9 cellular contexts compared by ENCODE assay signal in the genomic region with DNA sequence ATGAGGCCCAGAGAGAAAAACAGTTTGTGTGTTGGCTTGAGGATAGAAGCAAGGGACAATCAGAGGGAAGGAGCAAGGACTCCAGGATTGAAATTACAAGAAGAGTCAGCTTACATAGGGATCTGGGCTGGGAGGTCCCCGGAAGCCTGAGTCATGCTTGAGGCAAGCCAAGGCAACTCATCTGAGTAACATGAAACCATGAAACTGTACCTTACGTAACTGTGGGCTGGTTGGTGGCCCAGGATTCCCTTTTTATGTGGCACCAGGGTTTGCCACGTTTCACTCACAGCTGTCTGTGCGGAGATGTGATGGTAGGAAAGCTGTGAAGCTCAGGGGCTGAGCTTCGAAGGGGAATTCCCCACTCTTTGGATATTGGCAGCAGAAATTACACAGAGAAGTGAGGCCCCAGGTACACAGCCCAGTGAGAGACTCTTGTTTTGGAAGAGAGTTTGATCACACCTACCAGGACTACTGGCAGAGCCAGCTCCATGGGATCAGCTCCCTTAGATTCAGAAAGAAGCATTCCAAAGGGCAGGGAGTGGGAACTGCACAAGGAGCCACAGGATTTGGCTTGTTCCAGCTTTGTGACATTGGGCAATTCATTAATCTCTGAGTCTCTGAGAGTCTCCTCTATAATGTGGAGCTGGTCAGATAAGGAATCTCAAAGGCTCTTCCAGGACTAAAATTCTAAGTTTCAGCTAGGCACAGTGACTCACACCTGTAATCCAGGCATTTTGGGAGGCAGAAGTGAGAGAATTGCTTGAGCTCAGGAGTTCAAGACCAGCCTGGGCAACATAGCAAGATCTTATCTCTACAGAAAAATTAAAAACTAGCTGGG. TPM values are rescaled to one million over a fixed set of nuclear protein-coding genes. Genes with fewer than 3 reads are reported as not detected.
DNase-seq lines count a peak whose midpoint lies in the region; ATAC-seq and TF ChIP-seq lines count a peak whose summit lies in the region.
"Had no signal": no experiment of that assay in that cellular context is flagged by ENCODE, and none has a peak within 500 bp of the region (broad histone marks: within the 10 kb centered on the region; RNA-seq: fewer than 3 reads in every experiment).

No MANE protein-coding gene starts in this region.

- in situ Hi-C loops in HAP-1 (cut with MboI; ENCODE audit: low sequenced_read_pairs) = no loop called here

- H3K27me3 ChIP-seq in heart left ventricle (peaks cover 0 to 5% (median 0%) of the 10 kb centered on the region in 9 donors), HAP-1 (ENCODE audit: low read depth) (peaks cover 6% of the 10 kb centered on the region)

- intact Hi-C loops in heart left ventricle (cut with DNase I) = no loop called here

- 32 to 59% (median 38%) methylated on average over 5 of the region's 5 CpGs for WGBS in heart left ventricle, 4 donors

- no peaks in the 10 kb centered on the region for H3K9me3 ChIP-seq in heart left ventricle
- H3K9me3 ChIP-seq in HAP-1 = no peaks in the 10 kb centered on the region

- DNase-seq in GM20000 (ENCODE audit: low spot score) = peak; percentile 51
- DNase-seq in NCI-H2196 treated with DMSO at 0.1 percent for 48 hours (lab: John Stamatoyannopoulos, UW; ENCODE audit: unreplicated experiment) = peak; percentile 41
- DNase-seq in activated T-cell treated with anti-CD3 and anti-CD28 coated beads, Interleukin-2, amount 50 U/mL, for 1 hour = peak; percentile 32
- DNase-seq in heart left ventricle = peak in 1 of 5 donors; percentile 50
- peak; percentile 53 for DNase-seq in stimulated activated CD4-positive, alpha-beta T cell treated with anti-CD3 and anti-CD28 coated beads, Interleukin-2, amount 100 ng/mL, for 48 hours
- DNase-seq in HAP-1 (ENCODE audit: low spot score in 2 of 2) = no peak
- DNase-seq in NCI-H2227 treated with DMSO at 0.1 percent for 48 hours (lab: John Stamatoyannopoulos, UW) = no peak

- TF ChIP-seq CTCF in GM20000 (IDR thresholded peaks at IDR 0.05; ENCODE audit: extremely low read depth, missing control alignments) (no peak), heart left ventricle (IDR thresholded peaks at IDR 0.05) (no peak)

- H3K4me1 ChIP-seq in heart left ventricle (peaks cover 0 to 22% (median 1%) of the 10 kb centered on the region in 12 donors), HAP-1 (no peaks in the 10 kb centered on the region)

- TF ChIP-seq POLR2A in heart left ventricle (IDR thresholded peaks at IDR 0.05) = no peak

- ATAC-seq in heart left ventricle = peak; percentile 34 to 81 (median 81)
- no peak for ATAC-seq in GM18498 (IDR thresholded peaks at IDR 0.05; ENCODE audit: unreplicated experiment)

- H3K36me3 ChIP-seq in heart left ventricle (no peaks in the 10 kb centered on the region), HAP-1 (replicated peaks) (no peaks in the 10 kb centered on the region)

- H3K27ac ChIP-seq in heart left ventricle = peak overlapping the region in 1 of 12 donors; percentile 34
- H3K27ac ChIP-seq: VCaP had no signal

- H3K4me3 ChIP-seq in heart left ventricle (no peak overlapping the region), HAP-1 (no peak overlapping the region)

RNA-seq across cellular contexts. Expression of a gene that starts 7.8 kb away (rescaled TPM):
- total RNA-seq in heart left ventricle = 100 to 1,000 TPM in 6 of 9 donors, 10 to 100 TPM in 3; 66.0 to 181 (median 112) TPM
- polyA plus RNA-seq in heart left ventricle = 10 to 100 TPM; 22.1 to 54.5 TPM

Comparison
In these comparisons a context has a peak if more than half of its experiments do, and no peak if none do; other contexts are left out.
1. DNase-seq: peak in GM20000 (single experiment), NCI-H2196 treated with DMSO at 0.1 percent for 48 hours (single experiment), activated T-cell treated with anti-CD3 and anti-CD28 coated beads, Interleukin-2, amount 50 U/mL, for 1 hour (single experiment) and stimulated activated CD4-positive, alpha-beta T cell treated with anti-CD3 and anti-CD28 coated beads, Interleukin-2, amount 100 ng/mL, for 48 hours (2 of 2); none in HAP-1 (0 of 2) and NCI-H2227 treated with DMSO at 0.1 percent for 48 hours (single experiment).